Comparison of ENCODE assay signal across 8 cellular contexts in genomic region chr2:197434541-197435513, GRCh38. TPM values are rescaled to one million over a fixed set of nuclear protein-coding genes. Genes with fewer than 3 reads are reported as not detected.
DNase-seq lines count a peak whose midpoint lies in the region; ATAC-seq, FAIRE-seq and TF ChIP-seq lines count a peak whose summit lies in the region.

A gene with protein sequence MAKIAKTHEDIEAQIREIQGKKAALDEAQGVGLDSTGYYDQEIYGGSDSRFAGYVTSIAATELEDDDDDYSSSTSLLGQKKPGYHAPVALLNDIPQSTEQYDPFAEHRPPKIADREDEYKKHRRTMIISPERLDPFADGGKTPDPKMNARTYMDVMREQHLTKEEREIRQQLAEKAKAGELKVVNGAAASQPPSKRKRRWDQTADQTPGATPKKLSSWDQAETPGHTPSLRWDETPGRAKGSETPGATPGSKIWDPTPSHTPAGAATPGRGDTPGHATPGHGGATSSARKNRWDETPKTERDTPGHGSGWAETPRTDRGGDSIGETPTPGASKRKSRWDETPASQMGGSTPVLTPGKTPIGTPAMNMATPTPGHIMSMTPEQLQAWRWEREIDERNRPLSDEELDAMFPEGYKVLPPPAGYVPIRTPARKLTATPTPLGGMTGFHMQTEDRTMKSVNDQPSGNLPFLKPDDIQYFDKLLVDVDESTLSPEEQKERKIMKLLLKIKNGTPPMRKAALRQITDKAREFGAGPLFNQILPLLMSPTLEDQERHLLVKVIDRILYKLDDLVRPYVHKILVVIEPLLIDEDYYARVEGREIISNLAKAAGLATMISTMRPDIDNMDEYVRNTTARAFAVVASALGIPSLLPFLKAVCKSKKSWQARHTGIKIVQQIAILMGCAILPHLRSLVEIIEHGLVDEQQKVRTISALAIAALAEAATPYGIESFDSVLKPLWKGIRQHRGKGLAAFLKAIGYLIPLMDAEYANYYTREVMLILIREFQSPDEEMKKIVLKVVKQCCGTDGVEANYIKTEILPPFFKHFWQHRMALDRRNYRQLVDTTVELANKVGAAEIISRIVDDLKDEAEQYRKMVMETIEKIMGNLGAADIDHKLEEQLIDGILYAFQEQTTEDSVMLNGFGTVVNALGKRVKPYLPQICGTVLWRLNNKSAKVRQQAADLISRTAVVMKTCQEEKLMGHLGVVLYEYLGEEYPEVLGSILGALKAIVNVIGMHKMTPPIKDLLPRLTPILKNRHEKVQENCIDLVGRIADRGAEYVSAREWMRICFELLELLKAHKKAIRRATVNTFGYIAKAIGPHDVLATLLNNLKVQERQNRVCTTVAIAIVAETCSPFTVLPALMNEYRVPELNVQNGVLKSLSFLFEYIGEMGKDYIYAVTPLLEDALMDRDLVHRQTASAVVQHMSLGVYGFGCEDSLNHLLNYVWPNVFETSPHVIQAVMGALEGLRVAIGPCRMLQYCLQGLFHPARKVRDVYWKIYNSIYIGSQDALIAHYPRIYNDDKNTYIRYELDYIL (minus strand): TSS chr2:197435028. CDS start chr2:197434999, 29 bp downstream.

- H2AFZ ChIP-seq in HepG2 (ENCODE audit: low read length): peak within 1 kb of the TSS; percentile 64

- H3K36me3 ChIP-seq in HepG2 (replicated peaks in 1 of 2; ENCODE audit: control insufficient read depth in 1 of 2, insufficient read depth in 2 of 2, low read length in 2 of 2): peaks cover 0 to under 1% of the 10 kb centered on the region in 2 experiments; a peak in 2 of 5 replicates

- peaks cover 52% of the 10 kb centered on the region for H3K4me1 ChIP-seq in HepG2 (ENCODE audit: insufficient read depth, low read length)

- no peaks in the 10 kb centered on the region for H3K27me3 Mint-ChIP-seq in CD14-positive monocyte (ENCODE audit: low read depth in 3 of 3)

- ATAC-seq in GM19397 (IDR thresholded peaks at IDR 0.05; ENCODE audit: unreplicated experiment) (peak; percentile 96), HG03571 (IDR thresholded peaks at IDR 0.05; ENCODE audit: unreplicated experiment) (peak; percentile 91), HepG2 (peak; percentile 90)

- CTCF ChIA-PET in HepG2 (lab: Yijun Ruan, JAX; ENCODE audit: low intra/inter-chr PET ratio, low total read pairs): no interaction called here

- peak within 1 kb of the TSS; percentile 100 for H3K27ac Mint-ChIP-seq in CD14-positive monocyte

- peak; percentile 46 for TF ChIP-seq RAD21 in HepG2 (CRISPR knock-in tag; IDR thresholded peaks at IDR 0.05)

- peak within 1 kb of the TSS; percentile 95 to 99 for H3K4me3 Mint-ChIP-seq in CD14-positive monocyte

- WGBS in HepG2 (ENCODE audit: low lambda C conversion rate): under 1% methylated on average over 68 of the region's 74 CpGs

- H3K9me3 ChIP-seq in HepG2 (ENCODE audit: low read length): no peaks in the 10 kb centered on the region

- H4K20me1 ChIP-seq in HepG2 (ENCODE audit: insufficient read depth, low read length): peaks cover 42% of the 10 kb centered on the region

- TF ChIP-seq CTCF in CD14-positive monocyte (IDR thresholded peaks at IDR 0.05): no peak
- TF ChIP-seq CTCF in HepG2 (CRISPR knock-in tag; IDR thresholded peaks at IDR 0.05): 0 out of 2 replicates have a peak, but pooled peaks have one; percentile 19

- POLR2A ChIA-PET in HepG2 (lab: Yijun Ruan, JAX): interaction anchor here (0.5 to 14.3 kb wide), 27 partner anchors 10 to 636 kb away, joined by 3 to 306 read pairs (median 5); partner anchors contain the start of genes COQ10B, GTF3C3, HSPD1 and HSPE1

- peaks cover 66% of the 10 kb centered on the region for H3K79me2 ChIP-seq in HepG2 (ENCODE audit: insufficient read depth, low read length)

- H3K27ac ChIP-seq in HepG2 (ENCODE audit: extremely low read length, insufficient read depth, low read length): peak within 1 kb of the TSS; percentile 95

- DNase-seq in CD14-positive monocyte (ENCODE audit: low spot score) (peak; percentile 99), NCI-H82 (lab: John Stamatoyannopoulos, UW) (peak; percentile 99), dermis microvascular lymphatic vessel endothelial cell (ENCODE audit: low read depth in 2 of 2) (peak; percentile 92 to 98), HepG2 (ENCODE audit: low spot score) (peak; percentile 97)
- peak; percentile 98 to 99 for DNase-seq in activated CD4-positive, alpha-beta T cell treated with anti-CD3 and anti-CD28 coated beads, Interleukin-2, amount 50 U/mL, for 48 hours
- DNase-seq in stimulated activated CD4-positive, alpha-beta T cell treated with anti-CD3 and anti-CD28 coated beads, Interleukin-4, amount 100 ng/mL, for 1 hour: peak; percentile 99

- peak within 1 kb of the TSS; percentile 100 for H3K9ac ChIP-seq in HepG2 (ENCODE audit: insufficient read depth, low read depth, low read length)

- peaks cover 0 to 4% of the 10 kb centered on the region in 2 experiments; a peak in 1 of 5 replicates for H3K27me3 ChIP-seq in HepG2 (ENCODE audit: control insufficient read depth in 1 of 2, insufficient read depth in 2 of 2, low read length in 2 of 2)

- peak; percentile 86 for FAIRE-seq in HepG2 (lab: Jason Lieb, UNC)

- peak; percentile 97 to 98 for TF ChIP-seq POLR2A in HepG2 (IDR thresholded peaks at IDR 0.05; ENCODE audit: insufficient read depth in 1 of 2, low read depth in 2 of 2, low read length in 2 of 2)

- H3K36me3 Mint-ChIP-seq in CD14-positive monocyte: peaks cover 0 to 2% of the 10 kb centered on the region in 2 donors

- peak in 1 of 2 experiments; percentile 48; a peak in 2 of 4 replicates for TF ChIP-seq EP300 in HepG2 (IDR thresholded peaks at IDR 0.05; ENCODE audit: low read depth in 2 of 2, low read length in 2 of 2)
- 0 out of 2 replicates have a peak, but pooled peaks have one; percentile 45 for TF ChIP-seq EP300 in HepG2 (CRISPR knock-in tag; IDR thresholded peaks at IDR 0.05; ENCODE audit: borderline replicate concordance)

- intact Hi-C loops in CD14-positive monocyte (cut with micrococcal nuclease) (loop anchor here in 1 of 2 donors (1.0 to 5.0 kb wide), 3 partner anchors 18 to 82 kb away; partner anchors contain the start of genes COQ10B, HSPE1 and MOB4), HepG2 (cut with micrococcal nuclease; ENCODE audit: unreplicated experiment) (loop anchor here (1.0 to 5.0 kb wide), 3 partner anchors 18 to 272 kb away; partner anchors contain the start of genes COQ10B, HSPD1 and MARS2)

- no peaks in the 10 kb centered on the region for H3K9me3 Mint-ChIP-seq in CD14-positive monocyte

- peak within 1 kb of the TSS; percentile 86 to 99 (median 99) for H3K4me3 ChIP-seq in HepG2 (replicated peaks in 1 of 3; ENCODE audit: insufficient read depth in 1 of 3, low read depth in 2 of 3, low read length in 3 of 3)

- TSS peak; percentile 68 for BruUV-seq in HepG2 (replicated peaks; lab: Mats Ljungman, UMichigan)

- in situ Hi-C loops in HepG2 (cut with HindIII; ENCODE audit: extremely low pct_ligation_motif_present, low pct_unique_long_range_greater_than_20kb): no loop called here

- peaks cover 44% of the 10 kb centered on the region for H3K4me1 Mint-ChIP-seq in CD14-positive monocyte

- H3K4me2 ChIP-seq in HepG2 (ENCODE audit: low read depth, low read length): peak within 1 kb of the TSS; percentile 98

TF ChIP-seq in HepG2, 621 proteins besides CTCF, POLR2A, EP300 and RAD21 (continues in another document):
- TF ChIP-seq TP53 (CRISPR knock-in tag; conservative IDR thresholded peaks at IDR 0.05) (no peak), ZNF383 (CRISPR knock-in tag; IDR thresholded peaks at IDR 0.05; ENCODE audit: borderline replicate concordance) (no peak)
- TF ChIP-seq, protein P1, sequence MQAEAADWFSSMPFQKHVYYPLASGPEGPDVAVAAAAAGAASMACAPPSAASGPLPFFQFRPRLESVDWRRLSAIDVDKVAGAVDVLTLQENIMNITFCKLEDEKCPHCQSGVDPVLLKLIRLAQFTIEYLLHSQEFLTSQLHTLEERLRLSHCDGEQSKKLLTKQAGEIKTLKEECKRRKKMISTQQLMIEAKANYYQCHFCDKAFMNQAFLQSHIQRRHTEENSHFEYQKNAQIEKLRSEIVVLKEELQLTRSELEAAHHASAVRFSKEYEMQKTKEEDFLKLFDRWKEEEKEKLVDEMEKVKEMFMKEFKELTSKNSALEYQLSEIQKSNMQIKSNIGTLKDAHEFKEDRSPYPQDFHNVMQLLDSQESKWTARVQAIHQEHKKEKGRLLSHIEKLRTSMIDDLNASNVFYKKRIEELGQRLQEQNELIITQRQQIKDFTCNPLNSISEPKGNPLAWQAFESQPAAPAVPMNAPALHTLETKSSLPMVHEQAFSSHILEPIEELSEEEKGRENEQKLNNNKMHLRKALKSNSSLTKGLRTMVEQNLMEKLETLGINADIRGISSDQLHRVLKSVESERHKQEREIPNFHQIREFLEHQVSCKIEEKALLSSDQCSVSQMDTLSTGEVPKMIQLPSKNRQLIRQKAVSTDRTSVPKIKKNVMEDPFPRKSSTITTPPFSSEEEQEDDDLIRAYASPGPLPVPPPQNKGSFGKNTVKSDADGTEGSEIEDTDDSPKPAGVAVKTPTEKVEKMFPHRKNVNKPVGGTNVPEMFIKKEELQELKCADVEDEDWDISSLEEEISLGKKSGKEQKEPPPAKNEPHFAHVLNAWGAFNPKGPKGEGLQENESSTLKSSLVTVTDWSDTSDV (CRISPR knock-in tag; IDR thresholded peaks at IDR 0.05): peak; percentile 89; the same call in 1 of the 2 replicates

RNA-seq across cellular contexts. Expression of the gene that starts here (rescaled TPM):
- 100 to 1,000 TPM; 105 to 152 TPM for polyA plus RNA-seq in CD14-positive monocyte
- 140 and 150 TPM in 2 replicates for total RNA-seq in dermis microvascular lymphatic vessel endothelial cell
- 387 and 499 TPM in 2 replicates for total RNA-seq in HepG2 (2016; rRNA removed; fragmentation: Illumina TruSeq; extraction: Trizol)
- total RNA-seq in HepG2 (2016; cell fraction: cytosol; rRNA removed; fragmentation: Illumina TruSeq; extraction: Trizol; ENCODE audit: low read depth): 16.2 and 16.5 TPM in 2 replicates
- 367 and 489 TPM in 2 replicates for total RNA-seq in HepG2 (2016; cell fraction: insoluble cytoplasmic fraction; rRNA removed; fragmentation: Illumina TruSeq; extraction: Trizol)
- total RNA-seq in HepG2 (2016; cell fraction: membrane; rRNA removed; fragmentation: Illumina TruSeq; extraction: Trizol): 49.3 and 53.4 TPM in 2 replicates
- total RNA-seq in HepG2 (2016; cell fraction: nucleus; rRNA removed; fragmentation: Illumina TruSeq; extraction: Trizol): 418 and 502 TPM in 2 replicates
- 677 and 750 TPM in 2 replicates for polyA plus RNA-seq in HepG2 (2011; rRNA removed)
- polyA plus RNA-seq in HepG2 (2011; cell fraction: cytosol; rRNA removed): 115 and 183 TPM in 2 replicates
- polyA plus RNA-seq in HepG2 (2011; cell fraction: nucleus; rRNA removed): 1,965 and 2,535 TPM in 2 replicates
- polyA plus RNA-seq in HepG2 (2012): 375 and 468 TPM in 2 replicates
- 9.7 and 15.8 TPM in 2 replicates for polyA plus RNA-seq in HepG2 (2016; cell fraction: cytosol; fragmentation: Illumina TruSeq; extraction: Trizol; ENCODE audit: low read depth)
- polyA plus RNA-seq in HepG2 (2016; cell fraction: insoluble cytoplasmic fraction; fragmentation: Illumina TruSeq; extraction: Trizol; ENCODE audit: low read depth): 424 and 448 TPM in 2 replicates
- 27.7 and 44.3 TPM in 2 replicates for polyA plus RNA-seq in HepG2 (2016; cell fraction: membrane; fragmentation: Illumina TruSeq; extraction: Trizol; ENCODE audit: low read depth)
- polyA plus RNA-seq in HepG2 (2016; cell fraction: nucleus; fragmentation: Illumina TruSeq; extraction: Trizol; ENCODE audit: insufficient read depth, low read depth): 790 and 818 TPM in 2 replicates
- polyA minus RNA-seq in HepG2 (2011; rRNA and poly(A)+ RNA removed; ENCODE audit: low replicate concordance): 198 and 376 TPM in 2 replicates
- 123 TPM in 2 replicates for polyA minus RNA-seq in HepG2 (2011; cell fraction: cytosol; rRNA and poly(A)+ RNA removed)
- 1,412 and 1,821 TPM in 2 replicates for polyA minus RNA-seq in HepG2 (2011; cell fraction: nucleus; rRNA and poly(A)+ RNA removed)

Comparison
In these comparisons a context has a peak if more than half of its experiments do, and no peak if none do; other contexts are left out.
1. Peak in every context shown above with its lines: DNase-seq, ATAC-seq, H3K4me3 ChIP-seq and H3K27ac ChIP-seq.